ENCODE assay signal across 1 cellular context in the genomic region with DNA sequence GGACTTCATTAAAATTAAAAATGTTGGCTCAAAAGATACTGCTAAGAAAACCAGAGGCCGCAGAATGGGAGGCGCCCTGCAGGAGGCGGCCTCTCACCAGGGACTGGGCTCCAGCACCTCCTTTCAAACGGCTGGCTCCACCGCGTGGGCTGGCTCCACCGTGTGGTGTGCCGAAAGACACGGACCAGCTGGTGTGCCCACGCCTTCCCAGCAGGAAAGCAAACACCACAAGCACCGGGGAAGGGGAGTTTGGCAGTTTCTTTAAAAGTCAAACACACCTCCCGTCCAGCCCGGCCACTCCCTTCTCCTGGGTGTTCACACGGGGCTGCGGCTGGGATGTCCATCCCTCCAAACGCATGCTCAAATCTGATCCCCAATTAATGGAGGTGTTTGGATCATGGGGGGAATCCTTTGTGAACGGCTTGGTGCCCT.
A peak's percentile ranks its signal among the peaks of the same experiment; 100 is the strongest.
TF ChIP-seq lines count a peak whose summit lies in the region.

No MANE protein-coding gene starts in this region.

TF ChIP-seq in HCT116, 20 proteins besides CTCF, POLR2A, EP300 and RAD21:
- TF ChIP-seq POLR2AphosphoS5 (IDR thresholded peaks at IDR 0.05; ENCODE audit: low read depth, low read length): 0 out of 2 replicates have a peak, but pooled peaks have one; percentile 21
- TF ChIP-seq, protein P1, sequence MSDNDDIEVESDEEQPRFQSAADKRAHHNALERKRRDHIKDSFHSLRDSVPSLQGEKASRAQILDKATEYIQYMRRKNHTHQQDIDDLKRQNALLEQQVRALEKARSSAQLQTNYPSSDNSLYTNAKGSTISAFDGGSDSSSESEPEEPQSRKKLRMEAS (IDR thresholded peaks at IDR 0.05): peak; percentile 65; the same call in 1 of the 2 replicates
- peak; percentile 81 for TF ChIP-seq EGR1 (IDR thresholded peaks at IDR 0.05; ENCODE audit: low read depth)
- TF ChIP-seq SRF (IDR thresholded peaks at IDR 0.05; ENCODE audit: low read depth): no peak
- TF ChIP-seq FOSL1 (IDR thresholded peaks at IDR 0.05; ENCODE audit: low read depth): no peak
